Comparison of ENCODE assay signal across 29 cellular contexts in genomic region chrX:23344904-23345271, GRCh38. TPM values are rescaled to one million over a fixed set of nuclear protein-coding genes. Genes with fewer than 3 reads are reported as not detected.
DNase-seq lines count a peak whose midpoint lies in the region; ATAC-seq, FAIRE-seq and TF ChIP-seq lines count a peak whose summit lies in the region.
"Had no signal": no experiment of that assay in that cellular context is flagged by ENCODE, and none has a peak within 500 bp of the region (broad histone marks: within the 10 kb centered on the region; RNA-seq: fewer than 3 reads in every experiment).

No MANE protein-coding gene starts in this region.

- H2AFZ ChIP-seq in astrocyte (ENCODE audit: low read depth, low read length) (no peak overlapping the region), hepatocyte (no peak overlapping the region)

- H3K36me3 Mint-ChIP-seq in astrocyte (ENCODE audit: low read depth, unreplicated experiment) = no peaks in the 10 kb centered on the region
- H3K36me3 Mint-ChIP-seq: CD14-positive monocyte; CD4-positive, CD25-positive, alpha-beta regulatory T cell; CD8-positive, alpha-beta memory T cell had no signal

- ATAC-seq in GM18870 (IDR thresholded peaks at IDR 0.05; ENCODE audit: unreplicated experiment) (no peak), GM18861 (IDR thresholded peaks at IDR 0.05; ENCODE audit: unreplicated experiment) (no peak)
- ATAC-seq: GM12878 had no signal

- H3K9me3 ChIP-seq in HUES48 (ENCODE audit: control insufficient read depth, insufficient read depth, low read length) (no peaks in the 10 kb centered on the region), astrocyte (ENCODE audit: insufficient read depth, low read depth, low read length) (no peaks in the 10 kb centered on the region), hepatocyte (ENCODE audit: low read depth) (no peaks in the 10 kb centered on the region), Peyer's patch (no peaks in the 10 kb centered on the region)
- H3K9me3 ChIP-seq: BE2C, BLaER1 had no signal

- H4K20me1 ChIP-seq in astrocyte (ENCODE audit: insufficient read depth, low read length) = no peaks in the 10 kb centered on the region
- no peaks in the 10 kb centered on the region for H4K20me1 ChIP-seq in hepatocyte (ENCODE audit: insufficient read depth, poor library complexity, severe bottlenecking)
- H4K20me1 ChIP-seq: BLaER1 had no signal

- H3K9ac ChIP-seq in HUES48 (ENCODE audit: low read depth, low read length) = no peak overlapping the region
- H3K9ac ChIP-seq in astrocyte (ENCODE audit: low read length) = no peak overlapping the region
- H3K9ac ChIP-seq: BLaER1 had no signal

- peaks cover 1% of the 10 kb centered on the region for H3K27me3 Mint-ChIP-seq in astrocyte (ENCODE audit: low read depth, unreplicated experiment)

- no peak for TF ChIP-seq CTCF in astrocyte (IDR thresholded peaks at IDR 0.05; ENCODE audit: insufficient read depth, low read depth, low read length)
- no peak for TF ChIP-seq CTCF in hepatocyte (IDR thresholded peaks at IDR 0.05; ENCODE audit: poor library complexity)
- no peak for TF ChIP-seq CTCF in Peyer's patch (IDR thresholded peaks at IDR 0.05)

- no peak for TF ChIP-seq POLR2A in Peyer's patch (IDR thresholded peaks at IDR 0.05)

- 40% methylated on average over 2 of the region's 2 CpGs for WGBS in hepatocyte (ENCODE audit: low lambda C conversion rate, missing lambda C conversion rate)

- FAIRE-seq in astrocyte (lab: Jason Lieb, UNC) = no peak
- FAIRE-seq: A204.1, GM12878, GM12892, GM18507 had no signal

- H3K4me3 ChIP-seq in HUES48 (ENCODE audit: low read depth, low read length) (no peak overlapping the region), astrocyte (ENCODE audit: insufficient read depth, low read depth, low read length) (no peak overlapping the region), hepatocyte (no peak overlapping the region), Peyer's patch (no peak overlapping the region)
- H3K4me3 ChIP-seq: BLaER1, GM12878 had no signal

- H3K4me3 Mint-ChIP-seq in astrocyte (ENCODE audit: unreplicated experiment) = no peak overlapping the region
- H3K4me3 Mint-ChIP-seq: CD14-positive monocyte; CD4-positive, alpha-beta memory T cell; CD4-positive, CD25-positive, alpha-beta regulatory T cell; CD8-positive, alpha-beta memory T cell had no signal

- H3K4me2 ChIP-seq in astrocyte (ENCODE audit: low read length) (peak overlapping the region; percentile 65), hepatocyte (peak overlapping the region; percentile 36)
- H3K4me2 ChIP-seq: BLaER1 had no signal

- peaks cover 6% of the 10 kb centered on the region for H3K4me1 Mint-ChIP-seq in astrocyte (ENCODE audit: low read depth, unreplicated experiment)
- H3K4me1 Mint-ChIP-seq: CD14-positive monocyte; CD4-positive, alpha-beta memory T cell; CD8-positive, alpha-beta memory T cell had no signal

- H3K9me2 ChIP-seq in hepatocyte (replicated peaks; ENCODE audit: insufficient read depth) = no peaks in the 10 kb centered on the region

- peaks cover 3% of the 10 kb centered on the region; the same call in 1 of the 2 replicates for H3K27me3 ChIP-seq in HUES48 (ENCODE audit: control insufficient read depth, insufficient read depth, low read length)
- H3K27me3 ChIP-seq in astrocyte (ENCODE audit: insufficient read depth, low read length) = no peaks in the 10 kb centered on the region
- peaks cover under 1% of the 10 kb centered on the region for H3K27me3 ChIP-seq in hepatocyte
- no peaks in the 10 kb centered on the region for H3K27me3 ChIP-seq in Peyer's patch
- H3K27me3 ChIP-seq: BE2C, BLaER1 had no signal

- H3K27ac Mint-ChIP-seq in astrocyte (ENCODE audit: unreplicated experiment) = no peak overlapping the region
- H3K27ac Mint-ChIP-seq: CD14-positive monocyte; CD4-positive, alpha-beta memory T cell; CD4-positive, CD25-positive, alpha-beta regulatory T cell; CD8-positive, alpha-beta memory T cell had no signal

- H3K4me1 ChIP-seq in HUES48 (ENCODE audit: control insufficient read depth, insufficient read depth, low read length) = peaks cover 21% of the 10 kb centered on the region
- H3K4me1 ChIP-seq in astrocyte (ENCODE audit: insufficient read depth, low read length) = peaks cover 16% of the 10 kb centered on the region
- H3K4me1 ChIP-seq in hepatocyte (ENCODE audit: insufficient read depth) = peaks cover 6% of the 10 kb centered on the region
- H3K4me1 ChIP-seq in Peyer's patch = no peaks in the 10 kb centered on the region
- H3K4me1 ChIP-seq: BE2C had no signal

- peaks cover 6% of the 10 kb centered on the region; the same call in 1 of the 2 replicates for H3K36me3 ChIP-seq in HUES48 (ENCODE audit: control insufficient read depth, insufficient read depth, low read length)
- H3K36me3 ChIP-seq in astrocyte (ENCODE audit: insufficient read depth, low read length) = no peaks in the 10 kb centered on the region
- no peaks in the 10 kb centered on the region for H3K36me3 ChIP-seq in hepatocyte (replicated peaks; ENCODE audit: insufficient read depth, low read depth)
- H3K36me3 ChIP-seq in Peyer's patch = no peaks in the 10 kb centered on the region
- H3K36me3 ChIP-seq: BE2C, BLaER1 had no signal

- H3K27ac ChIP-seq in HUES48 (ENCODE audit: low read depth, low read length) (peak overlapping the region; percentile 0), astrocyte (ENCODE audit: low read depth, low read length) (no peak overlapping the region), hepatocyte (peak overlapping the region; percentile 58), Peyer's patch (no peak overlapping the region)
- H3K27ac ChIP-seq: BLaER1 had no signal

- no peaks in the 10 kb centered on the region for H3K9me3 Mint-ChIP-seq in astrocyte (ENCODE audit: unreplicated experiment)

- DNase-seq in astrocyte (ENCODE audit: low read depth) (no peak), hepatocyte (ENCODE audit: low spot score) (no peak), Peyer's patch (no peak), T-helper 9 cell (no peak)
- DNase-seq: 8988T; ACHN; BE2C; C1 segment of cervical spinal cord; CD4-positive, alpha-beta memory T cell; CD4-positive, CD25-positive, alpha-beta regulatory T cell; CD8-positive, alpha-beta memory T cell; COR-L47; DMS 273 treated with DMSO at 0.1 percent for 48 hours; DMS153; DMS79; DND-41; EL; GDM1 had no signal

- no peaks in the 10 kb centered on the region for H3K79me2 ChIP-seq in astrocyte (ENCODE audit: insufficient read depth, low read length)
- no peaks in the 10 kb centered on the region for H3K79me2 ChIP-seq in hepatocyte

RNA-seq across cellular contexts. Expression of gene PTCHD1, which starts 10.2 kb away (rescaled TPM):
- total RNA-seq in astrocyte (0.05 and 0.14 TPM in 2 replicates), hepatocyte (5.7 and 7.7 TPM in 2 replicates), Peyer's patch (under 1 TPM in 3 of 4 donors, not detected in 1; 0.13 to 0.76 (median 0.18) TPM)
- 3.0 and 3.4 TPM in 2 replicates for polyA plus RNA-seq in hepatocyte
- total RNA-seq: CD4-positive, alpha-beta memory T cell; CD4-positive, CD25-positive, alpha-beta regulatory T cell; CD8-positive, alpha-beta memory T cell; G401; GM12878 had no signal
- polyA plus RNA-seq: AG04450; CD14-positive monocyte; CD4-positive, alpha-beta memory T cell; CD4-positive, CD25-positive, alpha-beta regulatory T cell; CD8-positive, alpha-beta memory T cell; GM12878 had no signal

Comparison
In these comparisons a context has a peak if more than half of its experiments do, and no peak if none do; other contexts are left out.
1. H3K27ac ChIP-seq: peak in HUES48 (single experiment) and hepatocyte (single experiment); none in astrocyte (single experiment) and Peyer's patch (0 of 4).